19 cellular contexts compared by ENCODE assay signal in the genomic region with DNA sequence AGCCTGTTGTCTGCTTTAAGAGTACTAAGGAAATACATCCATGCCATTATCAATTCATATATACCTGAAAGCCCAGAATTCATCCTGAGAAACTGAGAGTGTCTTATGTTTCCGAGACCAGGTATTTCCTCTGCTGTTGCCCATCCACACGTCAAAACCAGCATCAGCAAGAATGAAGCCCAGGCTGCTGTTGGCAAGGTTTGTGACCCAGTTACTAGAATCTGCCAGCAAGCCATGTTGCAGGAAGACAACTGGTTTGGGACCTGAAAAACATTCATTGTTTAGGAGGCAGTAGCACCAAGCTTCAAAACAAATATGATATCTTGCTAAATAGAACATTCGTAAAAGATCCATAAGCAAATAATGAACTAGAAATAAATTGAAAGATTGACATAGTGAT. TPM values are rescaled to one million over a fixed set of nuclear protein-coding genes. Genes with fewer than 3 reads are reported as not detected.
DNase-seq lines count a peak whose midpoint lies in the region; TF ChIP-seq lines count a peak whose summit lies in the region.
"Had no signal": no experiment of that assay in that cellular context is flagged by ENCODE, and none has a peak within 500 bp of the region (broad histone marks: within the 10 kb centered on the region; RNA-seq: fewer than 3 reads in every experiment).

No MANE protein-coding gene starts in this region.

- H2BK5ac ChIP-seq in neuronal stem cell (ENCODE audit: low read length), result no peak overlapping the region

- peak overlapping the region in 49 of 59 donors; percentile 3 to 98 (median 60) for H3K27ac ChIP-seq in dorsolateral prefrontal cortex
- no peak overlapping the region for H3K27ac ChIP-seq in neuronal stem cell (replicated peaks; ENCODE audit: low read length)
- H3K27ac ChIP-seq: 22Rv1; BLaER1 treated with 17β-estradiol and CSF1 and Interleukin-3, amounts not matched to agents 10 nM and 100 nM; GM23248 had no signal

- H2AK5ac ChIP-seq in neuronal stem cell (ENCODE audit: low read depth, low read length), result no peak overlapping the region

- no peak overlapping the region for H3K4ac ChIP-seq in neuronal stem cell (ENCODE audit: low read length)

- H2BK12ac ChIP-seq in neuronal stem cell (ENCODE audit: low read length), result no peak overlapping the region

- no peak overlapping the region for H4K8ac ChIP-seq in neuronal stem cell (ENCODE audit: low read depth, low read length)

- in situ Hi-C loops in G401 (cut with HindIII; ENCODE audit: low sequenced_read_pairs) (no loop called here), ACHN (cut with HindIII; ENCODE audit: low pct_ligation_motif_present, low pct_unique_long_range_greater_than_20kb, low sequenced_read_pairs) (no loop called here)

- no peaks in the 10 kb centered on the region for H3K27me3 ChIP-seq in dorsolateral prefrontal cortex
- H3K27me3 ChIP-seq in neuronal stem cell (ENCODE audit: control insufficient read depth in 3 of 3, insufficient read depth in 3 of 3, low read depth in 1 of 3, low read length in 3 of 3), result peaks cover 0 to 6% (median 2%) of the 10 kb centered on the region in 3 experiments
- H3K27me3 ChIP-seq: BE2C; BLaER1 treated with 17β-estradiol and CSF1 and Interleukin-3, amounts not matched to agents 10 nM and 100 nM had no signal

- no peak overlapping the region for H3K18ac ChIP-seq in neuronal stem cell (ENCODE audit: low read length)

- no peak overlapping the region for H3K9ac ChIP-seq in neuronal stem cell (ENCODE audit: low read depth, low read length, poor library complexity)
- H3K9ac ChIP-seq: BLaER1 treated with 17β-estradiol and CSF1 and Interleukin-3, amounts not matched to agents 10 nM and 100 nM; GM23248 had no signal

- H3K4me2 ChIP-seq in neuronal stem cell (ENCODE audit: insufficient read depth, low read length, poor library complexity, severe bottlenecking), result no peak overlapping the region

- no peak overlapping the region for H3K14ac ChIP-seq in neuronal stem cell (ENCODE audit: low read length)

- WGBS in neuronal stem cell (ENCODE audit: extremely low coverage in 2 of 2, insufficient read length in 2 of 2, insufficient replicate concordance in 1 of 2), 2 donors, result no CpG with 5 or more reads among the region's 3 CpGs

- no peak for TF ChIP-seq CTCF in dorsolateral prefrontal cortex (IDR thresholded peaks at IDR 0.05 in 54 of 56, conservative IDR thresholded peaks at IDR 0.05 in 2 of 56; ENCODE audit: low read depth in 1 of 56, partially characterized antibody in 56 of 56)

- H3K4me3 ChIP-seq in dorsolateral prefrontal cortex (no peak overlapping the region), neuronal stem cell (ENCODE audit: low read length in 2 of 2) (no peak overlapping the region)
- H3K4me3 ChIP-seq: BLaER1 treated with 17β-estradiol and CSF1 and Interleukin-3, amounts not matched to agents 10 nM and 100 nM; GM23248 had no signal

- H3K79me1 ChIP-seq in neuronal stem cell (ENCODE audit: low read depth, low read length), result no peaks in the 10 kb centered on the region

- no peak overlapping the region for H3K23ac ChIP-seq in neuronal stem cell (ENCODE audit: low read depth, low read length, poor library complexity)

- H2BK15ac ChIP-seq in neuronal stem cell (ENCODE audit: low read length), result no peak overlapping the region

- H3K9me3 ChIP-seq in neuronal stem cell (replicated peaks in 1 of 2; ENCODE audit: control insufficient read depth in 2 of 2, insufficient read depth in 1 of 2, low read depth in 1 of 2, low read length in 2 of 2), result peaks cover 2 to 22% of the 10 kb centered on the region in 2 donors
- H3K9me3 ChIP-seq: BE2C had no signal

- H2BK120ac ChIP-seq in neuronal stem cell (ENCODE audit: low read depth, low read length), result no peak overlapping the region

- intact Hi-C loops in dorsolateral prefrontal cortex (cut with DNase I), result no loop called here

- no peak overlapping the region for H2AFZ ChIP-seq in neuronal stem cell (ENCODE audit: low read length)
- H2AFZ ChIP-seq: GM23248 had no signal

- H3K36me3 ChIP-seq in neuronal stem cell (replicated peaks in 1 of 2; ENCODE audit: control insufficient read depth in 2 of 2, insufficient read depth in 2 of 2, low read length in 2 of 2), result no peaks in the 10 kb centered on the region
- H3K36me3 ChIP-seq: BE2C had no signal

- DNase-seq in G401 (ENCODE audit: low spot score) (peak; percentile 81), dorsolateral prefrontal cortex (peak in 1 of 10 donors; percentile 45), medulla oblongata (ENCODE audit: extremely low spot score) (peak; percentile 63), neuronal stem cell (ENCODE audit: low spot score) (no peak), GM19238 (ENCODE audit: insufficient read length, low spot score) (no peak), ACHN (no peak)
- DNase-seq: AML-193; BE2C; CD4-positive, alpha-beta T cell; CD8-positive, alpha-beta memory T cell; DMS 273 treated with DMSO at 0.1 percent for 48 hours; DMS79; EL; GF-D8; GM23248; H7; HCEC 1CT had no signal

- H3K4me1 ChIP-seq in neuronal stem cell (ENCODE audit: control insufficient read depth in 2 of 2, insufficient read depth in 1 of 2, low read depth in 1 of 2, low read length in 2 of 2), result peaks cover 0 to 7% of the 10 kb centered on the region in 2 donors
- H3K4me1 ChIP-seq: BE2C had no signal

- no peak overlapping the region for H4K91ac ChIP-seq in neuronal stem cell (ENCODE audit: low read depth, low read length, poor library complexity)

RNA-seq across cellular contexts. Expression of gene CH25H, which starts 21.0 kb away (rescaled TPM):
- total RNA-seq in G401 (2014; rRNA removed; shearing (Covaris generic)), result not detected in 2 replicates
- 1 to 10 TPM in 108 of 120 experiments, under 1 TPM in 12; 0.35 to 8.8 (median 2.3) TPM for total RNA-seq in dorsolateral prefrontal cortex
- polyA plus RNA-seq in neuronal stem cell (2013, experiment 1 of 2), result not detected
- polyA plus RNA-seq in neuronal stem cell (2013, experiment 2 of 2), result not detected
- total RNA-seq: CD8-positive, alpha-beta memory T cell; H7 had no signal

RNA-seq across cellular contexts. Expression of gene LIPA, which starts 23.4 kb away (rescaled TPM):
- 23.0 and 32.1 TPM in 2 replicates for total RNA-seq in G401 (2014; rRNA removed; shearing (Covaris generic))
- 100 to 1,000 TPM in 33 of 120 experiments, 10 to 100 TPM in 87; 39.5 to 269 (median 82.3) TPM for total RNA-seq in dorsolateral prefrontal cortex
- polyA plus RNA-seq in neuronal stem cell (2013, experiment 1 of 2), result 37.0 TPM
- polyA plus RNA-seq in neuronal stem cell (2013, experiment 2 of 2), result 36.3 TPM

Comparison
In these comparisons a context has a peak if more than half of its experiments do, and no peak if none do; other contexts are left out.
1. DNase-seq: peak in G401 (single experiment) and medulla oblongata (single experiment); none in neuronal stem cell (single experiment), GM19238 (single experiment) and ACHN (single experiment).